ENCODE assay signal across 27 cellular contexts in genomic region chr13:111852701-111853100, GRCh38.
DNase-seq lines count a peak whose midpoint lies in the region; ATAC-seq lines count a peak whose summit lies in the region.
"Had no signal": no experiment of that assay in that cellular context is flagged by ENCODE, and none has a peak within 500 bp of the region (broad histone marks: within the 10 kb centered on the region; RNA-seq: fewer than 3 reads in every experiment).

No MANE protein-coding gene starts in this region.

- peaks cover 0 to 10% of the 10 kb centered on the region in 2 donors for H3K4me1 ChIP-seq in neuronal stem cell (ENCODE audit: control insufficient read depth in 2 of 2, insufficient read depth in 1 of 2, low read depth in 1 of 2, low read length in 2 of 2)
- H3K4me1 ChIP-seq in CD4-positive, alpha-beta memory T cell (ENCODE audit: insufficient read depth, low read length), result no peaks in the 10 kb centered on the region
- H3K4me1 ChIP-seq: A549, BE2C, Caco-2, pancreas, right lobe of liver, upper lobe of left lung had no signal

- no peak for ATAC-seq in GM18909 (IDR thresholded peaks at IDR 0.05; ENCODE audit: poor library complexity, unreplicated experiment)
- ATAC-seq: A549, natural killer cell, Panc1, pancreas, right lobe of liver, T-cell had no signal

- H3K18ac ChIP-seq in neuronal stem cell (ENCODE audit: low read length), result peak overlapping the region; percentile 42

- no peaks in the 10 kb centered on the region for H3K4me1 Mint-ChIP-seq in CD4-positive, alpha-beta memory T cell
- H3K4me1 Mint-ChIP-seq: activated naive CD4-positive, alpha-beta T cell treated with anti-CD3 and anti-CD28 coated beads, Interleukin-2, amount 10 ng/mL, durations not matched to agents 7 days and 5 days; natural killer cell; T-cell had no signal

- DNase-seq in NCI-H2227 (lab: John Stamatoyannopoulos, UW; ENCODE audit: unreplicated experiment) (peak; percentile 24), NCI-H2227 treated with DMSO at 0.1 percent for 48 hours (lab: John Stamatoyannopoulos, UW) (no peak), NCI-H2029 (lab: John Stamatoyannopoulos, UW) (peak; percentile 87), NCI-H774 (lab: John Stamatoyannopoulos, UW) (peak; percentile 90), neuronal stem cell (ENCODE audit: low spot score) (no peak), NCI-H1930 (lab: John Stamatoyannopoulos, UW) (no peak)
- DNase-seq in CD4-positive, alpha-beta memory T cell, result no peak
- DNase-seq: activated naive CD4-positive, alpha-beta T cell treated with anti-CD3 and anti-CD28 coated beads, Interleukin-2, amount 10 ng/mL, durations not matched to agents 7 days and 5 days; activated T-cell treated with anti-CD3 and anti-CD28 coated beads, Interleukin-2, amount 50 U/mL, for 48 hours; amygdala; BE2C; Caco-2; EL; GOT3; Kasumi-1; mesenchymal stem cell; natural killer cell; NCI-H1048; pancreas; stimulated activated CD8-positive, alpha-beta memory T cell treated with anti-CD3 and anti-CD28 coated beads, Interleukin-4, amount 100 ng/mL, for 48 hours; T-cell; upper lobe of left lung had no signal

- H2BK5ac ChIP-seq in neuronal stem cell (ENCODE audit: low read length), result no peak overlapping the region

- H3K27me3 ChIP-seq in neuronal stem cell (ENCODE audit: control insufficient read depth in 3 of 3, insufficient read depth in 3 of 3, low read depth in 1 of 3, low read length in 3 of 3), result peaks cover 0 to 8% (median 0%) of the 10 kb centered on the region in 3 experiments
- no peaks in the 10 kb centered on the region for H3K27me3 ChIP-seq in CD4-positive, alpha-beta memory T cell (ENCODE audit: insufficient read depth, low read length)
- H3K27me3 ChIP-seq: right lobe of liver, upper lobe of left lung had no signal

- POLR2A ChIA-PET in CD4-positive, alpha-beta memory T cell (lab: Charles Lee; ENCODE audit: partially characterized antibody), result no interaction called here

- no peaks in the 10 kb centered on the region for H3K36me3 ChIP-seq in neuronal stem cell (replicated peaks in 1 of 2; ENCODE audit: control insufficient read depth in 2 of 2, insufficient read depth in 2 of 2, low read length in 2 of 2)
- no peaks in the 10 kb centered on the region for H3K36me3 ChIP-seq in CD4-positive, alpha-beta memory T cell (ENCODE audit: insufficient read depth, low read length)
- H3K36me3 ChIP-seq: BE2C, pancreas, right lobe of liver, upper lobe of left lung had no signal

- no peak overlapping the region for H3K4me3 Mint-ChIP-seq in CD4-positive, alpha-beta memory T cell
- H3K4me3 Mint-ChIP-seq: activated naive CD4-positive, alpha-beta T cell treated with anti-CD3 and anti-CD28 coated beads, Interleukin-2, amount 10 ng/mL, durations not matched to agents 7 days and 5 days; dendritic cell treated with granulocyte-macrophage colony-stimulating factor and Interleukin-4, amounts not matched to agents 40 ng/mL and 50 ng/mL, for 4 days; natural killer cell; T-cell had no signal

- H3K27ac Mint-ChIP-seq in CD4-positive, alpha-beta memory T cell, result no peak overlapping the region
- H3K27ac Mint-ChIP-seq: activated naive CD4-positive, alpha-beta T cell treated with anti-CD3 and anti-CD28 coated beads, Interleukin-2, amount 10 ng/mL, durations not matched to agents 7 days and 5 days; dendritic cell treated with granulocyte-macrophage colony-stimulating factor and Interleukin-4, amounts not matched to agents 40 ng/mL and 50 ng/mL, for 4 days; natural killer cell; T-cell had no signal

- H2AFZ ChIP-seq in neuronal stem cell (ENCODE audit: low read length), result no peak overlapping the region

- H3K79me1 ChIP-seq in neuronal stem cell (ENCODE audit: low read depth, low read length), result no peaks in the 10 kb centered on the region

- no peaks in the 10 kb centered on the region for H3K36me3 Mint-ChIP-seq in CD4-positive, alpha-beta memory T cell
- H3K36me3 Mint-ChIP-seq: activated naive CD4-positive, alpha-beta T cell treated with anti-CD3 and anti-CD28 coated beads, Interleukin-2, amount 10 ng/mL, durations not matched to agents 7 days and 5 days; natural killer cell; T-cell had no signal

- no peak overlapping the region for H4K8ac ChIP-seq in neuronal stem cell (ENCODE audit: low read depth, low read length)

- H3K27ac ChIP-seq in neuronal stem cell (replicated peaks; ENCODE audit: low read length), result no peak overlapping the region
- H3K27ac ChIP-seq in CD4-positive, alpha-beta memory T cell (ENCODE audit: low read depth, low read length), result no peak overlapping the region
- H3K27ac ChIP-seq: A549, pancreas, right lobe of liver, upper lobe of left lung had no signal

- no peak overlapping the region for H2BK12ac ChIP-seq in neuronal stem cell (ENCODE audit: low read length)

- no peak overlapping the region for H2BK120ac ChIP-seq in neuronal stem cell (ENCODE audit: low read depth, low read length)

- no peak overlapping the region for H3K14ac ChIP-seq in neuronal stem cell (ENCODE audit: low read length)

- CTCF ChIA-PET in CD4-positive, alpha-beta memory T cell (lab: Charles Lee; ENCODE audit: partially characterized antibody), result no interaction called here

- H3K4ac ChIP-seq in neuronal stem cell (ENCODE audit: low read length), result no peak overlapping the region

- no CpG with 5 or more reads among the region's 8 CpGs for WGBS in neuronal stem cell (ENCODE audit: extremely low coverage in 2 of 2, insufficient read length in 2 of 2, insufficient replicate concordance in 1 of 2), 2 donors

- no peak overlapping the region for H3K4me2 ChIP-seq in neuronal stem cell (ENCODE audit: insufficient read depth, low read length, poor library complexity, severe bottlenecking)
- H3K4me2 ChIP-seq: A549 had no signal

- peak overlapping the region; percentile 92 for H2AK5ac ChIP-seq in neuronal stem cell (ENCODE audit: low read depth, low read length)

- H3K23ac ChIP-seq in neuronal stem cell (ENCODE audit: low read depth, low read length, poor library complexity), result no peak overlapping the region

- H2BK15ac ChIP-seq in neuronal stem cell (ENCODE audit: low read length), result no peak overlapping the region

- intact Hi-C loops in CD4-positive, alpha-beta memory T cell (cut with micrococcal nuclease), result no loop called here

- peaks cover 2 to 9% of the 10 kb centered on the region in 2 donors for H3K9me3 ChIP-seq in neuronal stem cell (replicated peaks in 1 of 2; ENCODE audit: control insufficient read depth in 2 of 2, insufficient read depth in 1 of 2, low read depth in 1 of 2, low read length in 2 of 2)
- H3K9me3 ChIP-seq in CD4-positive, alpha-beta memory T cell (ENCODE audit: control insufficient read depth in 1 of 2, low read length in 2 of 2), result no peaks in the 10 kb centered on the region
- H3K9me3 ChIP-seq: A549, BE2C, Caco-2, pancreas, right lobe of liver, upper lobe of left lung had no signal

- H3K4me3 ChIP-seq in neuronal stem cell (ENCODE audit: low read length in 2 of 2), result no peak overlapping the region
- H3K4me3 ChIP-seq in CD4-positive, alpha-beta memory T cell (ENCODE audit: low read length in 2 of 2), result no peak overlapping the region
- H3K4me3 ChIP-seq: A549, pancreas, right lobe of liver, upper lobe of left lung had no signal

- no peak overlapping the region for H3K9ac ChIP-seq in neuronal stem cell (ENCODE audit: low read depth, low read length, poor library complexity)

- peaks cover 1 to 11% of the 10 kb centered on the region in 2 donors for H3K27me3 Mint-ChIP-seq in CD4-positive, alpha-beta memory T cell
- H3K27me3 Mint-ChIP-seq: activated naive CD4-positive, alpha-beta T cell treated with anti-CD3 and anti-CD28 coated beads, Interleukin-2, amount 10 ng/mL, durations not matched to agents 7 days and 5 days had no signal

- no peak overlapping the region for H4K91ac ChIP-seq in neuronal stem cell (ENCODE audit: low read depth, low read length, poor library complexity)

- H3K9me3 Mint-ChIP-seq in CD4-positive, alpha-beta memory T cell, result peaks cover 0 to 11% (median 0%) of the 10 kb centered on the region in 8 donors
- H3K9me3 Mint-ChIP-seq: dendritic cell treated with granulocyte-macrophage colony-stimulating factor and Interleukin-4, amounts not matched to agents 40 ng/mL and 50 ng/mL, for 4 days; natural killer cell had no signal

Comparison
In these comparisons a context has a peak if more than half of its experiments do, and no peak if none do; other contexts are left out.
1. DNase-seq: peak in NCI-H2227 (single experiment), NCI-H2029 (single experiment) and NCI-H774 (single experiment); none in NCI-H2227 treated with DMSO at 0.1 percent for 48 hours (single experiment), neuronal stem cell (single experiment), CD4-positive, alpha-beta memory T cell (0 of 5) and NCI-H1930 (0 of 2).